29 cellular contexts compared by ENCODE assay signal in the genomic region with DNA sequence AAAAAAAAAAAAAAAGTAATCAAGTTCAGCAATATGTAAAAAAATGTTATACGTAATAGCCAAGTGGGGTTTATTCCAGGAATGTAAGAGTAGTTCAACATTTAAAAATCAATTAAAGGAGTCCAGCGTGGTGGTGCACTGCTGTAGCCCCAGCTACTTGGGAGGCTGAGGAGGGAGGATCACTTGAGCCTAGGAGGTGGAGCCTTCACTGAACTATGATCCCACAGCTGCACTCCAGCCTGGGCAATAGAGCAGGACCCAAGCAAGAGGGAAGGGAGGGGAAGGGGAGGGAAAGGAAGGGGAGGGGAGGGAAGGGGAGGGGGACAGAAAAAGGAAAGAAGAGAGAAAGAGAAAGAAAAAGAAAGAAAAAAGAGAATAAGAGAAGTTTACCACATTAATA.
"Had no signal": no experiment of that assay in that cellular context is flagged by ENCODE, and none has a peak within 500 bp of the region (broad histone marks: within the 10 kb centered on the region; RNA-seq: fewer than 3 reads in every experiment).

No MANE protein-coding gene starts in this region.

- H3K27me3 ChIP-seq: testis had no signal

- DNase-seq: stimulated activated CD4-positive, alpha-beta T cell treated with anti-CD3 and anti-CD28 coated beads, Interleukin-2, amount 100 ng/mL, for 48 hours; stimulated activated CD4-positive, alpha-beta T cell treated with anti-CD3 and anti-CD28 coated beads, Interleukin-4, amount 100 ng/mL, for 1 hour; stimulated activated CD4-positive, alpha-beta T cell treated with anti-CD3 and anti-CD28 coated beads, Interleukin-4, amount 100 ng/mL, for 24 hours; stimulated activated CD4-positive, alpha-beta T cell treated with anti-CD3 and anti-CD28 coated beads, Interleukin-4, amount 100 ng/mL, for 4 hours; stimulated activated CD8-positive, alpha-beta memory T cell treated with anti-CD3 and anti-CD28 coated beads, Interleukin-4, amount 100 ng/mL, for 48 hours; stimulated activated naive B cell treated with anti-CD40 and anti-IgM and Interleukin-4, amounts not matched to agents 10 μg/mL and 1 μg/mL and 100 μg/mL, for 72 hours; stimulated activated naive CD4-positive, alpha-beta T cell; stimulated activated naive CD4-positive, alpha-beta T cell treated with Interleukin-2 at 50 U/mL for 16 hours; stimulated activated naive CD8-positive, alpha-beta T cell treated with anti-CD3 and anti-CD28 coated beads, Interleukin-15, amount 100 ng/mL, for 72 hours; stimulated activated naive CD8-positive, alpha-beta T cell treated with anti-CD3 and anti-CD28 coated beads, Interleukin-15, Interleukin-2, amounts not matched to agents 100 U/mL and 50 U/mL, for 24 hours; stomach; substantia nigra; testis; thyroid gland; tibial artery; transverse colon; trophoblast cell; upper lobe of left lung; upper lobe of right lung; uterus had no signal

- H3K4me3 Mint-ChIP-seq: stimulated activated effector memory CD8-positive, alpha-beta T cell treated with anti-CD3 and anti-CD28 coated beads, Interleukin-12 subunit alpha, Interleukin-12 subunit beta, amount 100 ng/mL, for 72 hours; stimulated activated memory B cell treated with anti-CD40 and anti-IgM and Interleukin-4, amounts not matched to agents 10 μg/mL and 1 μg/mL and 100 μg/mL, for 72 hours; stimulated activated naive B cell treated with anti-CD40 and anti-IgM and Interleukin-4, amounts not matched to agents 10 μg/mL and 1 μg/mL and 100 μg/mL, for 72 hours; stimulated activated naive CD8-positive, alpha-beta T cell treated with anti-CD3 and anti-CD28 coated beads, Interleukin-15, amount 100 ng/mL, for 72 hours; stimulated activated naive CD8-positive, alpha-beta T cell treated with anti-CD3 and anti-CD28 coated beads, Interleukin-15, Interleukin-2, amounts not matched to agents 100 ng/mL and 50 ng/mL, for 24 hours; type B pancreatic cell had no signal

- H3K36me3 Mint-ChIP-seq: stimulated activated effector memory CD8-positive, alpha-beta T cell treated with anti-CD3 and anti-CD28 coated beads, Interleukin-12 subunit alpha, Interleukin-12 subunit beta, amount 100 ng/mL, for 72 hours; stimulated activated memory B cell treated with anti-CD40 and anti-IgM and Interleukin-4, amounts not matched to agents 10 μg/mL and 1 μg/mL and 100 μg/mL, for 72 hours; stimulated activated naive B cell treated with anti-CD40 and anti-IgM and Interleukin-4, amounts not matched to agents 10 μg/mL and 1 μg/mL and 100 μg/mL, for 72 hours; type B pancreatic cell had no signal

- FAIRE-seq: urothelium cell line had no signal

- H3K9me3 Mint-ChIP-seq: stimulated activated effector memory CD8-positive, alpha-beta T cell treated with anti-CD3 and anti-CD28 coated beads, Interleukin-12 subunit alpha, Interleukin-12 subunit beta, amount 100 ng/mL, for 72 hours; stimulated activated memory B cell treated with anti-CD40 and anti-IgM and Interleukin-4, amounts not matched to agents 10 μg/mL and 1 μg/mL and 100 μg/mL, for 72 hours; stimulated activated naive B cell treated with anti-CD40 and anti-IgM and Interleukin-4, amounts not matched to agents 10 μg/mL and 1 μg/mL and 100 μg/mL, for 72 hours; stimulated activated naive CD8-positive, alpha-beta T cell treated with anti-CD3 and anti-CD28 coated beads, Interleukin-15, amount 100 ng/mL, for 72 hours; stimulated activated naive CD8-positive, alpha-beta T cell treated with anti-CD3 and anti-CD28 coated beads, Interleukin-15, Interleukin-2, amounts not matched to agents 100 ng/mL and 50 ng/mL, for 24 hours; type B pancreatic cell had no signal

- H3K9me3 ChIP-seq: stomach, suprapubic skin, testis, thoracic aorta, thyroid gland, tibial artery, transverse colon, upper lobe of left lung, upper lobe of right lung, uterus, vagina had no signal

- H3K27ac ChIP-seq: stomach, suprapubic skin, testis, thoracic aorta, thyroid gland, tibial artery, tibial nerve, transverse colon, upper lobe of left lung, upper lobe of right lung, uterus, vagina had no signal

- H3K27ac Mint-ChIP-seq: stimulated activated effector memory CD8-positive, alpha-beta T cell treated with anti-CD3 and anti-CD28 coated beads, Interleukin-12 subunit alpha, Interleukin-12 subunit beta, amount 100 ng/mL, for 72 hours; stimulated activated memory B cell treated with anti-CD40 and anti-IgM and Interleukin-4, amounts not matched to agents 10 μg/mL and 1 μg/mL and 100 μg/mL, for 72 hours; stimulated activated naive B cell treated with anti-CD40 and anti-IgM and Interleukin-4, amounts not matched to agents 10 μg/mL and 1 μg/mL and 100 μg/mL, for 72 hours; stimulated activated naive CD8-positive, alpha-beta T cell treated with anti-CD3 and anti-CD28 coated beads, Interleukin-15, amount 100 ng/mL, for 72 hours; stimulated activated naive CD8-positive, alpha-beta T cell treated with anti-CD3 and anti-CD28 coated beads, Interleukin-15, Interleukin-2, amounts not matched to agents 100 ng/mL and 50 ng/mL, for 24 hours; type B pancreatic cell had no signal

- ATAC-seq: stimulated activated effector memory CD8-positive, alpha-beta T cell treated with anti-CD3 and anti-CD28 coated beads, Interleukin-12 subunit alpha, Interleukin-12 subunit beta, amount 100 ng/mL, for 72 hours; stimulated activated memory B cell treated with anti-CD40 and anti-IgM and Interleukin-4, amounts not matched to agents 10 μg/mL and 1 μg/mL and 100 μg/mL, for 72 hours; stimulated activated naive B cell treated with anti-CD40 and anti-IgM and Interleukin-4, amounts not matched to agents 10 μg/mL and 1 μg/mL and 100 μg/mL, for 72 hours; stimulated activated naive CD8-positive, alpha-beta T cell treated with anti-CD3 and anti-CD28 coated beads, Interleukin-15, amount 100 ng/mL, for 72 hours; stimulated activated naive CD8-positive, alpha-beta T cell treated with anti-CD3 and anti-CD28 coated beads, Interleukin-15, Interleukin-2, amounts not matched to agents 100 U/mL and 50 U/mL, for 24 hours; upper lobe of right lung had no signal

- H3K36me3 ChIP-seq: stomach, suprapubic skin, thoracic aorta, thyroid gland, tibial artery, tibial nerve, transverse colon, upper lobe of left lung, upper lobe of right lung, uterus, vagina had no signal

- H3K4me3 ChIP-seq: stomach, suprapubic skin, testis, thoracic aorta, thyroid gland, tibial artery, tibial nerve, transverse colon, upper lobe of left lung, upper lobe of right lung, uterus, vagina had no signal

- H3K4me1 ChIP-seq: transverse colon, upper lobe of right lung, uterus had no signal
